Comparison of ENCODE assay signal across 8 cellular contexts in the genomic region with DNA sequence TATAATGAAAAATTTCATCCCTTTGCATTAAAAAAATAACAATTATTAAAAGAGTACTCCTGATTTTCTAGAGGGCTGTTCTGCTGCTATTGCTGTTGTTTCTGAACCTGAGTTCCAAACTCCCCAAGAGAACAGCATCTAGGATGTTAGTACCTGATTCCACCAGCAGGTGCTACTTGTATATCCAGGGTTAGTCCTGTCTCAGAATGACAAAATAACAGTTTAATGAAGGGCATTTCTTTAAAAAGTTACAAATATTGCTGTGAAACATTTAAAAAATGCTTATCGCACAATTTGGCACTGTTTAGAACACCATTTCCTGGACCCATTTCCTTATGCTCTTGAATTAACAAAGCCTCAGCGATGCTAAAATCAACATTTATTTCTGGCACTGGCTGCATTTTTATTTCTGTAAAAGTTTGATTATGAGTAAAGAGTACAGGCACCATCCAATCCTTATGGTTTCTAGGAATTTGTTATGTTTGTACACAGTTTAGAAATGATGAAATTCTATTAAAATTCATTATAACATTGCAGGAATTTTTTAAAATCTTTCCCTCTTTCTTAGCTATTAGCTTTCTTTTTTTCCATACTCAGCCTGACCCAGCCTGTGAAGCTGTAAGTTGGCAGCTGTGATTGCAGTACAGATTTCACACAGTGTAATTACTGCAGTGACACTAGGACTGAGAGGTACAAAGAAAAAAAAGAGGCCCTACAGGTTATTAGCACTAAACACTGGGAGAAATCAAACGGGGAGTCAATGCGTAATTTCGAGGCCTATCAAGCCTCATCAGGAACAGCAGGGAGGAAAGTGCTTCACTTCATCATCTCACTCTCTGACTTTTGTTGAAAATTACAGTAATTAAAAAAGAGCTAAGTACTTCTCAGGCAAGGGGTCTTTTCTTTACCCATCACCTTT.
DNase-seq lines count a peak whose midpoint lies in the region; ATAC-seq and TF ChIP-seq lines count a peak whose summit lies in the region.

No MANE protein-coding gene starts in this region.

- peaks cover 20% of the 10 kb centered on the region for H3K4me1 Mint-ChIP-seq in neural crest cell
- H3K4me1 Mint-ChIP-seq in activated CD8-positive, alpha-beta memory T cell treated with anti-CD3 and anti-CD28 coated beads, Interleukin-2, amount 10 ng/mL, durations not matched to agents 7 days and 5 days: no peaks in the 10 kb centered on the region

- CTCF ChIA-PET in activated CD8-positive, alpha-beta memory T cell treated with anti-CD3 and anti-CD28 coated beads, Interleukin-2, amount 10 ng/mL, durations not matched to agents 7 days and 5 days (lab: Charles Lee): no interaction called here

- DNase-seq in M059J (ENCODE audit: low read depth) (peak; percentile 3), astrocyte of the spinal cord (ENCODE audit: low read depth, low spot score) (no peak), neural crest cell (ENCODE audit: low read depth, low spot score) (no peak), inferior parietal cortex (ENCODE audit: extremely low spot score) (no peak)
- no peak for DNase-seq in activated CD4-positive, alpha-beta T cell treated with anti-CD3 and anti-CD28 coated beads, Interleukin-2, amount 50 U/mL, for 4 hours
- no peak for DNase-seq in activated CD8-positive, alpha-beta memory T cell treated with anti-CD3 and anti-CD28 coated beads, Interleukin-2, amount 10 ng/mL, durations not matched to agents 7 days and 5 days

- no peaks in the 10 kb centered on the region for H3K27me3 Mint-ChIP-seq in neural crest cell (ENCODE audit: low read depth)
- no peaks in the 10 kb centered on the region for H3K27me3 Mint-ChIP-seq in activated CD8-positive, alpha-beta memory T cell treated with anti-CD3 and anti-CD28 coated beads, Interleukin-2, amount 10 ng/mL, durations not matched to agents 7 days and 5 days

- no peak overlapping the region for H3K4me3 ChIP-seq in astrocyte of the spinal cord (ENCODE audit: low read depth, low read length)

- peak; percentile 67 for ATAC-seq in GM21360 (IDR thresholded peaks at IDR 0.05; ENCODE audit: unreplicated experiment)
- no peak for ATAC-seq in GM18517 (IDR thresholded peaks at IDR 0.05; ENCODE audit: unreplicated experiment)
- ATAC-seq in activated CD8-positive, alpha-beta memory T cell treated with anti-CD3 and anti-CD28 coated beads, Interleukin-2, amount 10 ng/mL, durations not matched to agents 7 days and 5 days: no peak

- TF ChIP-seq CTCF in astrocyte of the spinal cord (IDR thresholded peaks at IDR 0.05; ENCODE audit: low read depth, low read length) (peak; percentile 41), neural crest cell (conservative IDR thresholded peaks at IDR 0.05) (peak; percentile 68)

- in situ Hi-C loops in astrocyte of the spinal cord (cut with HindIII; ENCODE audit: low sequenced_read_pairs): no loop called here

- H3K9me3 Mint-ChIP-seq in neural crest cell: no peaks in the 10 kb centered on the region
- H3K9me3 Mint-ChIP-seq in activated CD8-positive, alpha-beta memory T cell treated with anti-CD3 and anti-CD28 coated beads, Interleukin-2, amount 10 ng/mL, durations not matched to agents 7 days and 5 days (ENCODE audit: low read depth): no peaks in the 10 kb centered on the region

- H3K27ac Mint-ChIP-seq in neural crest cell (ENCODE audit: unreplicated experiment): peak overlapping the region; percentile 16
- H3K27ac Mint-ChIP-seq in activated CD8-positive, alpha-beta memory T cell treated with anti-CD3 and anti-CD28 coated beads, Interleukin-2, amount 10 ng/mL, durations not matched to agents 7 days and 5 days: no peak overlapping the region

- no peaks in the 10 kb centered on the region for H3K36me3 Mint-ChIP-seq in neural crest cell (ENCODE audit: low read depth)
- H3K36me3 Mint-ChIP-seq in activated CD8-positive, alpha-beta memory T cell treated with anti-CD3 and anti-CD28 coated beads, Interleukin-2, amount 10 ng/mL, durations not matched to agents 7 days and 5 days: no peaks in the 10 kb centered on the region

- H3K4me3 Mint-ChIP-seq in neural crest cell: no peak overlapping the region
- H3K4me3 Mint-ChIP-seq in activated CD8-positive, alpha-beta memory T cell treated with anti-CD3 and anti-CD28 coated beads, Interleukin-2, amount 10 ng/mL, durations not matched to agents 7 days and 5 days: no peak overlapping the region
